ENCODE assay signal across 1 cellular context in the genomic region with DNA sequence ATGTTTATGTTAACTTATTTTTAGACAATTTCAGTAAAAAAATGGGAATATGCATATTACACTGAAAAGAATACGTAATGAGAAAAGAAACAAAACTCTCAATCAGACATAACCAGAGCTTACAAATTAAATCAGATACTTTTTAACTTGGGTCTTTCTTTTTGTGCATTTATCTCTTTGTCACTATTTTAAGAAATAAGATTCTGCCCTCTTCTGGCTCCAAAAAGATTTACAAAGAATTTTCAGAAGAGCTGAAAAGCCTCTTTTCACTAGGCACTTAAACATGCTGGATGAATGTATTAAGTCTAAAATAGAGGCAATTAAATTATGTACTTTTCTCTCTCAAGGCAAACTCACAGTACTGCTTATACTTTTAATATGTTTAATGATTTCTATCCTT.
TF ChIP-seq lines count a peak whose summit lies in the region.

No MANE protein-coding gene starts in this region.

TF ChIP-seq in GM23338, 12 proteins besides CTCF, POLR2A, EP300 and RAD21 (continued from another document):
- TF ChIP-seq ZNF462 (CRISPR knock-in tag; IDR thresholded peaks at IDR 0.05): no peak
- TF ChIP-seq STAT1 (IDR thresholded peaks at IDR 0.05; ENCODE audit: unreplicated experiment): no peak
- TF ChIP-seq POLR2AphosphoS5 (IDR thresholded peaks at IDR 0.05; ENCODE audit: low read depth): no peak
- no peak for TF ChIP-seq REST (IDR thresholded peaks at IDR 0.05; ENCODE audit: unreplicated experiment)
- TF ChIP-seq ZNF331 (CRISPR knock-in tag; IDR thresholded peaks at IDR 0.05; ENCODE audit: low read depth): no peak
- TF ChIP-seq CREB1 (CRISPR knock-in tag; IDR thresholded peaks at IDR 0.05; ENCODE audit: low read depth): no peak
- TF ChIP-seq NANOG (IDR thresholded peaks at IDR 0.05; ENCODE audit: borderline replicate concordance): no peak
- TF ChIP-seq JUNB (IDR thresholded peaks at IDR 0.05; ENCODE audit: unreplicated experiment): no peak
- TF ChIP-seq ETS1 (IDR thresholded peaks at IDR 0.05): no peak
